ENCODE assay signal across 9 cellular contexts in genomic region chr7:106153891-106154449, GRCh38.
DNase-seq lines count a peak whose midpoint lies in the region; ATAC-seq lines count a peak whose summit lies in the region.
"Had no signal": no experiment of that assay in that cellular context is flagged by ENCODE, and none has a peak within 500 bp of the region (broad histone marks: within the 10 kb centered on the region; RNA-seq: fewer than 3 reads in every experiment).

No MANE protein-coding gene starts in this region.

- peak; percentile 62 for ATAC-seq in HG03095 (IDR thresholded peaks at IDR 0.05; ENCODE audit: unreplicated experiment)
- ATAC-seq in activated CD4-positive, CD25-positive, alpha-beta regulatory T cell treated with anti-CD3 and anti-CD28 coated beads, Interleukin-2, amount 50 U/mL, for 24 hours = peak; percentile 77 to 88

- H3K27ac ChIP-seq in caudate nucleus (ENCODE audit: low read depth, low read length) = no peak overlapping the region
- H3K27ac ChIP-seq: BLaER1 treated with 17β-estradiol and CSF1 and Interleukin-3, amounts not matched to agents 10 nM and 100 nM had no signal

- DNase-seq in NK-92 treated with Interleukin-12 subunit alpha and Interleukin-12 subunit beta, amount 100 ng/mL, for 24 hours (lab: John Stamatoyannopoulos, UW) = peak; percentile 43
- DNase-seq in NK-92 (lab: John Stamatoyannopoulos, UW; ENCODE audit: unreplicated experiment) (no peak), NCI-H2196 treated with DMSO at 0.1 percent for 48 hours (lab: John Stamatoyannopoulos, UW; ENCODE audit: unreplicated experiment) (peak; percentile 70), caudate nucleus (lab: John Stamatoyannopoulos, UW) (peak in 59 of 61 donors; percentile 15 to 89 (median 70)), kidney tubule cell (ENCODE audit: low spot score) (peak; percentile 80)
- DNase-seq in stimulated activated CD4-positive, alpha-beta T cell treated with anti-CD3 and anti-CD28 coated beads, Interleukin-2, amount 100 ng/mL, for 24 hours = peak; percentile 75 to 78
